In genomic region chr4:128513664-128514484, GRCh38 we compare ENCODE assay signal across 11 cellular contexts.
DNase-seq lines count a peak whose midpoint lies in the region; ATAC-seq and TF ChIP-seq lines count a peak whose summit lies in the region.
"Had no signal": no experiment of that assay in that cellular context is flagged by ENCODE, and none has a peak within 500 bp of the region (broad histone marks: within the 10 kb centered on the region; RNA-seq: fewer than 3 reads in every experiment).

No MANE protein-coding gene starts in this region.

- H3K36me3 ChIP-seq in Karpas-422 (ENCODE audit: insufficient read depth, low read length): no peaks in the 10 kb centered on the region

- H3K79me2 ChIP-seq in Karpas-422 (ENCODE audit: low read length): no peaks in the 10 kb centered on the region

- no peaks in the 10 kb centered on the region for H4K20me1 ChIP-seq in Karpas-422 (ENCODE audit: insufficient read depth, low read depth, low read length)

- peak; percentile 46 for ATAC-seq in CD4-positive, alpha-beta T cell (ENCODE audit: poor library complexity)
- ATAC-seq in activated CD8-positive, alpha-beta T cell treated with anti-CD3 and anti-CD28 coated beads for 36 hours: peak; percentile 35
- ATAC-seq in GM18868 (IDR thresholded peaks at IDR 0.05; ENCODE audit: unreplicated experiment) (no peak), HG03565 (IDR thresholded peaks at IDR 0.05; ENCODE audit: unreplicated experiment) (no peak)

- POLR2A ChIA-PET in CD4-positive, alpha-beta T cell (lab: Charles Lee): no interaction called here
- POLR2A ChIA-PET in activated CD8-positive, alpha-beta T cell treated with anti-CD3 and anti-CD28 coated beads for 36 hours (lab: Charles Lee): no interaction called here

- peak overlapping the region; percentile 67 for H3K27ac Mint-ChIP-seq in CD4-positive, alpha-beta T cell
- H3K27ac Mint-ChIP-seq in activated CD8-positive, alpha-beta T cell treated with anti-CD3 and anti-CD28 coated beads for 36 hours: peak overlapping the region; percentile 66
- no peak overlapping the region for H3K27ac Mint-ChIP-seq in type B pancreatic cell

- peaks cover 80% of the 10 kb centered on the region for H3K4me1 ChIP-seq in Karpas-422 (ENCODE audit: low read length)

- H3K27me3 Mint-ChIP-seq in CD4-positive, alpha-beta T cell: no peaks in the 10 kb centered on the region
- H3K27me3 Mint-ChIP-seq in activated CD8-positive, alpha-beta T cell treated with anti-CD3 and anti-CD28 coated beads for 36 hours: no peaks in the 10 kb centered on the region
- no peaks in the 10 kb centered on the region for H3K27me3 Mint-ChIP-seq in type B pancreatic cell

- H3K9ac ChIP-seq in Karpas-422 (ENCODE audit: low read length): peak overlapping the region; percentile 59

- intact Hi-C loops in CD4-positive, alpha-beta T cell (cut with DNase I, micrococcal nuclease): no loop called here
- intact Hi-C loops in activated CD8-positive, alpha-beta T cell treated with anti-CD3 and anti-CD28 coated beads for 36 hours (cut with micrococcal nuclease): no loop called here

- no peak overlapping the region for H3K27ac ChIP-seq in CD4-positive, alpha-beta T cell (ENCODE audit: low read depth, low read length)
- peak overlapping the region; percentile 88 for H3K27ac ChIP-seq in Karpas-422 (ENCODE audit: low read length)

- peak overlapping the region; percentile 72 for H3K4me2 ChIP-seq in Karpas-422 (ENCODE audit: low read depth, low read length, poor library complexity, severe bottlenecking)

- H3K36me3 Mint-ChIP-seq in CD4-positive, alpha-beta T cell (ENCODE audit: low read depth): no peaks in the 10 kb centered on the region
- peaks cover 2% of the 10 kb centered on the region for H3K36me3 Mint-ChIP-seq in activated CD8-positive, alpha-beta T cell treated with anti-CD3 and anti-CD28 coated beads for 36 hours (ENCODE audit: low read depth)
- peaks cover 3% of the 10 kb centered on the region for H3K36me3 Mint-ChIP-seq in type B pancreatic cell

- peak overlapping the region; percentile 52 for H3K4me3 Mint-ChIP-seq in CD4-positive, alpha-beta T cell
- H3K4me3 Mint-ChIP-seq in activated CD8-positive, alpha-beta T cell treated with anti-CD3 and anti-CD28 coated beads for 36 hours: peak overlapping the region; percentile 18
- H3K4me3 Mint-ChIP-seq in type B pancreatic cell: no peak overlapping the region

- no peak for TF ChIP-seq CTCF in CD4-positive, alpha-beta T cell (IDR thresholded peaks at IDR 0.05)
- no peak for TF ChIP-seq CTCF in activated CD8-positive, alpha-beta T cell treated with anti-CD3 and anti-CD28 coated beads for 36 hours (IDR thresholded peaks at IDR 0.05)
- TF ChIP-seq CTCF in fibroblast of the aortic adventitia (IDR thresholded peaks at IDR 0.05; ENCODE audit: insufficient read depth, low read length) (no peak), type B pancreatic cell (conservative IDR thresholded peaks at IDR 0.05) (no peak)

- CTCF ChIA-PET in CD4-positive, alpha-beta T cell (lab: Charles Lee): no interaction called here
- CTCF ChIA-PET in activated CD8-positive, alpha-beta T cell treated with anti-CD3 and anti-CD28 coated beads for 36 hours (lab: Charles Lee): no interaction called here

- no peaks in the 10 kb centered on the region for H3K9me2 ChIP-seq in Karpas-422 (replicated peaks; ENCODE audit: insufficient read depth, low read length)

- H2AFZ ChIP-seq in Karpas-422 (ENCODE audit: low read length): peak overlapping the region; percentile 73

- H3K9me3 Mint-ChIP-seq in CD4-positive, alpha-beta T cell: no peaks in the 10 kb centered on the region
- peaks cover 7% of the 10 kb centered on the region for H3K9me3 Mint-ChIP-seq in activated CD8-positive, alpha-beta T cell treated with anti-CD3 and anti-CD28 coated beads for 36 hours
- H3K9me3 Mint-ChIP-seq in type B pancreatic cell: peaks cover 4% of the 10 kb centered on the region

- peak overlapping the region; percentile 51 for H3K4me3 ChIP-seq in Karpas-422 (ENCODE audit: low read length)
- no peak overlapping the region for H3K4me3 ChIP-seq in fibroblast of the aortic adventitia (ENCODE audit: low read depth, low read length)

- peaks cover 14% of the 10 kb centered on the region for H3K4me1 Mint-ChIP-seq in CD4-positive, alpha-beta T cell (ENCODE audit: low read depth)
- H3K4me1 Mint-ChIP-seq in activated CD8-positive, alpha-beta T cell treated with anti-CD3 and anti-CD28 coated beads for 36 hours (ENCODE audit: low read depth): peaks cover 21% of the 10 kb centered on the region
- peaks cover 16% of the 10 kb centered on the region for H3K4me1 Mint-ChIP-seq in type B pancreatic cell (ENCODE audit: unreplicated experiment)

- no peaks in the 10 kb centered on the region for H3K27me3 ChIP-seq in CD4-positive, alpha-beta T cell (ENCODE audit: control insufficient read depth, insufficient read depth, low read length)
- H3K27me3 ChIP-seq in Karpas-422 (ENCODE audit: low read length): no peaks in the 10 kb centered on the region

- DNase-seq in CD4-positive, alpha-beta T cell: no peak
- DNase-seq in Karpas-422 (peak; percentile 73), fibroblast of the aortic adventitia (ENCODE audit: low read depth) (peak; percentile 75), COLO668 (lab: John Stamatoyannopoulos, UW; ENCODE audit: unreplicated experiment) (no peak), type B pancreatic cell (ENCODE audit: extremely low spot score, unreplicated experiment) (no peak)
- no peak for DNase-seq in activated CD8-positive, alpha-beta T cell treated with anti-CD3 and anti-CD28 coated beads for 36 hours
- DNase-seq: effector CD8-positive, alpha-beta T cell; hippocampal formation; stimulated activated CD4-positive, alpha-beta T cell treated with anti-CD3 and anti-CD28 coated beads, Interleukin-4, amount 100 ng/mL, for 24 hours had no signal

- no peaks in the 10 kb centered on the region for H3K9me3 ChIP-seq in CD4-positive, alpha-beta T cell (ENCODE audit: control insufficient read depth, low read length)
- no peaks in the 10 kb centered on the region for H3K9me3 ChIP-seq in Karpas-422 (ENCODE audit: low read length)

Comparison
In these comparisons a context has a peak if more than half of its experiments do, and no peak if none do; other contexts are left out.
1. ATAC-seq: peak in CD4-positive, alpha-beta T cell (single experiment) and activated CD8-positive, alpha-beta T cell treated with anti-CD3 and anti-CD28 coated beads for 36 hours (single experiment); none in GM18868 (single experiment) and HG03565 (single experiment).
2. DNase-seq: peak in Karpas-422 (single experiment) and fibroblast of the aortic adventitia (single experiment); none in CD4-positive, alpha-beta T cell (0 of 10), activated CD8-positive, alpha-beta T cell treated with anti-CD3 and anti-CD28 coated beads for 36 hours (single experiment), COLO668 (single experiment) and type B pancreatic cell (single experiment).